8 cellular contexts compared by ENCODE assay signal in the genomic region with DNA sequence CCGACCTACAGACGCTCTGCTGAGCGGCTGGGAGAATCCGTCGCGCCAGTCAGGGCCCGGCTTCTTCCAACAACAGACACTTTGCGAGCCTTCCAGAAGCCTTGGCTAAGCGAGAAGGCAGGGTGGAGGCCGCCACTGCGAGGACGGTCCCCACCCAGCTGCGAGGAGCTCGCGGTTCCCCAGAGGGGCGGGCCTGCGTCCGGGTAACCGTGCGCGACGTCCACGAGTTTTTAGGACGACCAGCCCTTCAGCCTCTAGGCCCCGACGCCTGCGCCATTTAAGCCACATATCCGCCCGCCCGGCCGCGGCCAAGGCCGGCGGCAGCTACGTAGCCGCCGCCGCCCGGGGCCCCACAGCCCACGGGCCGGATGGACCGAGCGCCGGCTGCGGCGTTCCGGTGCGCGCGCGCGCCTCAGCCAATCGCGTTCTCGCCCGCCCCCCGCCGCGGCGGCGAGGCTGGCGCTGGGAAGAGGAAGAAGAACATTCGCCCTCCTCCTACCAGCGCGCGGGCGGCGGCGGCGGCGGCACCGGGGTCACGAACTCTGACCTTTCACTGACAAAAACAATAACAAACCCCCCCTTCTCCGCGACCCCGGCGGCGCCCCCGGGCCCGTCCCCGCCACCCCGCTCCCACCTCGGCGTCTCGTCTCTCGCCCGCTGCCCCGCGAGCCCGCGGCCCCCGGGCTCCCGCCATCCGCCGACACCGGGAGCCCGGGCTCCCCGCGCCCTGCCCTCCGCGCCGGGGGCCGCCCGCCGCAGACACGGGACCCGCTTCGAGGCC. TPM values are rescaled to one million over a fixed set of nuclear protein-coding genes. Genes with fewer than 3 reads are reported as not detected.
DNase-seq lines count a peak whose midpoint lies in the region.

NR2C2 (plus strand) TSS at position 479 of the 781 bp plus-strand sequence. CDS start 56,332 bp downstream, outside the sequence.

- H3K9me3 ChIP-seq in SJSA1 (replicated peaks), result no peaks in the 10 kb centered on the region
- H3K9me3 ChIP-seq in neuronal stem cell (replicated peaks in 1 of 2; ENCODE audit: control insufficient read depth in 2 of 2, insufficient read depth in 1 of 2, low read depth in 1 of 2, low read length in 2 of 2), result no peaks in the 10 kb centered on the region
- no peaks in the 10 kb centered on the region for H3K9me3 ChIP-seq in subcutaneous abdominal adipose tissue (ENCODE audit: control insufficient read depth in 5 of 5, low read length in 5 of 5)

- H3K18ac ChIP-seq in neuronal stem cell (ENCODE audit: low read length), result peak within 1 kb of the TSS; percentile 95

- H2AFZ ChIP-seq in neuronal stem cell (ENCODE audit: low read length), result peak within 1 kb of the TSS; percentile 92

- H3K36me3 ChIP-seq in SJSA1 (peaks cover 61% of the 10 kb centered on the region), neuronal stem cell (replicated peaks in 1 of 2; ENCODE audit: control insufficient read depth in 2 of 2, insufficient read depth in 2 of 2, low read length in 2 of 2) (peaks cover 10 to 70% of the 10 kb centered on the region in 2 donors), subcutaneous abdominal adipose tissue (ENCODE audit: control insufficient read depth in 5 of 5, insufficient read depth in 5 of 5, low read length in 5 of 5) (peaks cover 6 to 25% (median 18%) of the 10 kb centered on the region in 5 donors)

- peak within 1 kb of the TSS; percentile 95 for H3K23ac ChIP-seq in neuronal stem cell (ENCODE audit: low read depth, low read length, poor library complexity)

- H2BK5ac ChIP-seq in neuronal stem cell (ENCODE audit: low read length), result peak within 1 kb of the TSS; percentile 85

- H3K4me1 ChIP-seq in SJSA1 (replicated peaks), result peaks cover 15% of the 10 kb centered on the region
- H3K4me1 ChIP-seq in neuronal stem cell (ENCODE audit: control insufficient read depth in 2 of 2, insufficient read depth in 1 of 2, low read depth in 1 of 2, low read length in 2 of 2), result peaks cover 5 to 6% of the 10 kb centered on the region in 2 donors
- H3K4me1 ChIP-seq in subcutaneous abdominal adipose tissue (ENCODE audit: control insufficient read depth in 5 of 5, insufficient read depth in 5 of 5, low read length in 5 of 5), result peaks cover 11 to 41% (median 29%) of the 10 kb centered on the region in 5 donors

- H3K4me2 ChIP-seq in neuronal stem cell (ENCODE audit: insufficient read depth, low read length, poor library complexity, severe bottlenecking), result peak within 1 kb of the TSS; percentile 78

- WGBS in neuronal stem cell (ENCODE audit: extremely low coverage in 2 of 2, insufficient read length in 2 of 2, insufficient replicate concordance in 1 of 2), 2 donors, result no CpG with 5 or more reads among the region's 108 CpGs

- H3K4me3 ChIP-seq in SJSA1 (peak within 1 kb of the TSS; percentile 73), neuronal stem cell (ENCODE audit: low read length in 2 of 2) (peak within 1 kb of the TSS; percentile 78 to 90), subcutaneous abdominal adipose tissue (ENCODE audit: low read depth in 1 of 5, low read length in 5 of 5) (peak within 1 kb of the TSS; percentile 82 to 87 (median 85))

- H3K79me1 ChIP-seq in neuronal stem cell (ENCODE audit: low read depth, low read length), result peaks cover 4% of the 10 kb centered on the region

- H2AK5ac ChIP-seq in neuronal stem cell (ENCODE audit: low read depth, low read length), result peak within 1 kb of the TSS; percentile 10

- H3K27me3 ChIP-seq in SJSA1 (replicated peaks), result no peaks in the 10 kb centered on the region
- no peaks in the 10 kb centered on the region for H3K27me3 ChIP-seq in neuronal stem cell (ENCODE audit: control insufficient read depth in 3 of 3, insufficient read depth in 3 of 3, low read depth in 1 of 3, low read length in 3 of 3)
- H3K27me3 ChIP-seq in subcutaneous abdominal adipose tissue (ENCODE audit: control insufficient read depth in 5 of 5, insufficient read depth in 4 of 5, low read length in 5 of 5), result no peaks in the 10 kb centered on the region

- peak; percentile 80 for DNase-seq in EL
- DNase-seq in GOT3 (lab: John Stamatoyannopoulos, UW), result peak; percentile 50
- DNase-seq in LoVo (ENCODE audit: low spot score), result peak; percentile 82
- DNase-seq in SJSA1 (ENCODE audit: low read depth in 1 of 2, low spot score in 2 of 2), result peak; percentile 70 to 79
- DNase-seq in activated gamma-delta T cell treated with anti-CD3 and anti-CD28 coated beads, Interleukin-2, amount 50 U/mL, for 16 hours (ENCODE audit: low read depth), result peak; percentile 79
- DNase-seq in foreskin melanocyte, result peak; percentile 70
- peak; percentile 77 for DNase-seq in neuronal stem cell (ENCODE audit: low spot score)

- H3K14ac ChIP-seq in neuronal stem cell (ENCODE audit: low read length), result peak within 1 kb of the TSS; percentile 84

- H3K9ac ChIP-seq in neuronal stem cell (ENCODE audit: low read depth, low read length, poor library complexity) (peak within 1 kb of the TSS; percentile 98), subcutaneous abdominal adipose tissue (ENCODE audit: low read length in 5 of 5) (peak within 1 kb of the TSS; percentile 84 to 96 (median 90))

- peak within 1 kb of the TSS; percentile 85 for H2BK120ac ChIP-seq in neuronal stem cell (ENCODE audit: low read depth, low read length)

- H3K4ac ChIP-seq in neuronal stem cell (ENCODE audit: low read length), result no peak within 1 kb of the TSS

- peak within 1 kb of the TSS; percentile 2 for H2BK15ac ChIP-seq in neuronal stem cell (ENCODE audit: low read length)

- no peak within 1 kb of the TSS for H4K8ac ChIP-seq in neuronal stem cell (ENCODE audit: low read depth, low read length)

- H2BK12ac ChIP-seq in neuronal stem cell (ENCODE audit: low read length), result peak within 1 kb of the TSS; percentile 46

- peak within 1 kb of the TSS; percentile 99 for H3K27ac ChIP-seq in SJSA1
- H3K27ac ChIP-seq in neuronal stem cell (replicated peaks; ENCODE audit: low read length), result peak within 1 kb of the TSS; percentile 100
- H3K27ac ChIP-seq in subcutaneous abdominal adipose tissue (ENCODE audit: low read depth, low read length), result peak within 1 kb of the TSS; percentile 95

- H4K91ac ChIP-seq in neuronal stem cell (ENCODE audit: low read depth, low read length, poor library complexity), result no peak within 1 kb of the TSS

RNA-seq across cellular contexts. Expression of gene NR2C2, which starts in this region (rescaled TPM):
- 17.8 and 30.2 TPM in 2 replicates for total RNA-seq in SJSA1 (2014; rRNA removed; shearing (Covaris generic))
- 21.0 TPM for polyA plus RNA-seq in neuronal stem cell (2013, experiment 1 of 2)
- 22.1 TPM for polyA plus RNA-seq in neuronal stem cell (2013, experiment 2 of 2)

Comparison
In these comparisons a context has a peak if more than half of its experiments do, and no peak if none do; other contexts are left out.
1. Peak in every context shown above with its lines: DNase-seq, H3K4me3 ChIP-seq and H3K27ac ChIP-seq.